1 cellular context compared by ENCODE assay signal in genomic region chr11:64008283-64008931, GRCh38.
TF ChIP-seq lines count a peak whose summit lies in the region.

No MANE protein-coding gene starts in this region.

TF ChIP-seq in K562, 482 proteins besides CTCF, POLR2A, EP300 and RAD21:
- TF ChIP-seq HCFC1 (IDR thresholded peaks at IDR 0.05; ENCODE audit: low read depth, low read length) = no peak
- TF ChIP-seq PRMT5 (CRISPR knock-in tag; IDR thresholded peaks at IDR 0.05) = no peak
- 0 out of 2 replicates have a peak, but pooled peaks have one; percentile 24 for TF ChIP-seq CBX1 (IDR thresholded peaks at IDR 0.05; ENCODE audit: low read depth)
- no peak for TF ChIP-seq MGA (IDR thresholded peaks at IDR 0.05)
- TF ChIP-seq ARHGAP35 (IDR thresholded peaks at IDR 0.05; ENCODE audit: partially characterized antibody) = peak; percentile 47
- TF ChIP-seq RBM22 (IDR thresholded peaks at IDR 0.05; ENCODE audit: low read depth, low read length, poor library complexity, severe bottlenecking) = peak; percentile 43
- TF ChIP-seq XRCC5 (IDR thresholded peaks at IDR 0.05; ENCODE audit: low read depth, low read length) = no peak
- TF ChIP-seq PCBP1 (IDR thresholded peaks at IDR 0.05; ENCODE audit: low read depth, low read length, poor library complexity, severe bottlenecking) = peak; percentile 27
- TF ChIP-seq ARID2 (IDR thresholded peaks at IDR 0.05) = no peak
- no peak for TF ChIP-seq HNRNPUL1 (IDR thresholded peaks at IDR 0.05; ENCODE audit: low read length)
- TF ChIP-seq DACH1 (IDR thresholded peaks at IDR 0.05; ENCODE audit: partially characterized antibody) = no peak
- TF ChIP-seq PML (IDR thresholded peaks at IDR 0.05; ENCODE audit: low read length) = no peak
- no peak for TF ChIP-seq SRSF9 (IDR thresholded peaks at IDR 0.05; ENCODE audit: borderline replicate concordance, low read depth, low read length)
- TF ChIP-seq, protein P1, sequence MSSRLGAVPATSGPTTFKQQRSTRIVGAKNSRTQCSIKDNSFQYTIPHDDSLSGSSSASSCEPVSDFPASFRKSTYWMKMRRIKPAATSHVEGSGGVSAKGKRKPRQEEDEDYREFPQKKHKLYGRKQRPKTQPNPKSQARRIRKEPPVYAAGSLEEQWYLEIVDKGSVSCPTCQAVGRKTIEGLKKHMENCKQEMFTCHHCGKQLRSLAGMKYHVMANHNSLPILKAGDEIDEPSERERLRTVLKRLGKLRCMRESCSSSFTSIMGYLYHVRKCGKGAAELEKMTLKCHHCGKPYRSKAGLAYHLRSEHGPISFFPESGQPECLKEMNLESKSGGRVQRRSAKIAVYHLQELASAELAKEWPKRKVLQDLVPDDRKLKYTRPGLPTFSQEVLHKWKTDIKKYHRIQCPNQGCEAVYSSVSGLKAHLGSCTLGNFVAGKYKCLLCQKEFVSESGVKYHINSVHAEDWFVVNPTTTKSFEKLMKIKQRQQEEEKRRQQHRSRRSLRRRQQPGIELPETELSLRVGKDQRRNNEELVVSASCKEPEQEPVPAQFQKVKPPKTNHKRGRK (tag; IDR thresholded peaks at IDR 0.05) = peak; percentile 5; the same call in 1 of the 2 replicates
- TF ChIP-seq ZFP91 (CRISPR knock-in tag; IDR thresholded peaks at IDR 0.05) = no peak
- no peak for TF ChIP-seq HMGN3 (IDR thresholded peaks at IDR 0.05; ENCODE audit: borderline replicate concordance, extremely low read depth, insufficient read length, low read depth, low read length)
- TF ChIP-seq, protein P2, sequence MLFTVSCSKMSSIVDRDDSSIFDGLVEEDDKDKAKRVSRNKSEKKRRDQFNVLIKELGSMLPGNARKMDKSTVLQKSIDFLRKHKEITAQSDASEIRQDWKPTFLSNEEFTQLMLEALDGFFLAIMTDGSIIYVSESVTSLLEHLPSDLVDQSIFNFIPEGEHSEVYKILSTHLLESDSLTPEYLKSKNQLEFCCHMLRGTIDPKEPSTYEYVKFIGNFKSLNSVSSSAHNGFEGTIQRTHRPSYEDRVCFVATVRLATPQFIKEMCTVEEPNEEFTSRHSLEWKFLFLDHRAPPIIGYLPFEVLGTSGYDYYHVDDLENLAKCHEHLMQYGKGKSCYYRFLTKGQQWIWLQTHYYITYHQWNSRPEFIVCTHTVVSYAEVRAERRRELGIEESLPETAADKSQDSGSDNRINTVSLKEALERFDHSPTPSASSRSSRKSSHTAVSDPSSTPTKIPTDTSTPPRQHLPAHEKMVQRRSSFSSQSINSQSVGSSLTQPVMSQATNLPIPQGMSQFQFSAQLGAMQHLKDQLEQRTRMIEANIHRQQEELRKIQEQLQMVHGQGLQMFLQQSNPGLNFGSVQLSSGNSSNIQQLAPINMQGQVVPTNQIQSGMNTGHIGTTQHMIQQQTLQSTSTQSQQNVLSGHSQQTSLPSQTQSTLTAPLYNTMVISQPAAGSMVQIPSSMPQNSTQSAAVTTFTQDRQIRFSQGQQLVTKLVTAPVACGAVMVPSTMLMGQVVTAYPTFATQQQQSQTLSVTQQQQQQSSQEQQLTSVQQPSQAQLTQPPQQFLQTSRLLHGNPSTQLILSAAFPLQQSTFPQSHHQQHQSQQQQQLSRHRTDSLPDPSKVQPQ (CRISPR knock-in tag; IDR thresholded peaks at IDR 0.05; ENCODE audit: borderline replicate concordance) = no peak
- TF ChIP-seq, protein P3, sequence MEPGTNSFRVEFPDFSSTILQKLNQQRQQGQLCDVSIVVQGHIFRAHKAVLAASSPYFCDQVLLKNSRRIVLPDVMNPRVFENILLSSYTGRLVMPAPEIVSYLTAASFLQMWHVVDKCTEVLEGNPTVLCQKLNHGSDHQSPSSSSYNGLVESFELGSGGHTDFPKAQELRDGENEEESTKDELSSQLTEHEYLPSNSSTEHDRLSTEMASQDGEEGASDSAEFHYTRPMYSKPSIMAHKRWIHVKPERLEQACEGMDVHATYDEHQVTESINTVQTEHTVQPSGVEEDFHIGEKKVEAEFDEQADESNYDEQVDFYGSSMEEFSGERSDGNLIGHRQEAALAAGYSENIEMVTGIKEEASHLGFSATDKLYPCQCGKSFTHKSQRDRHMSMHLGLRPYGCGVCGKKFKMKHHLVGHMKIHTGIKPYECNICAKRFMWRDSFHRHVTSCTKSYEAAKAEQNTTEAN (CRISPR knock-in tag; IDR thresholded peaks at IDR 0.05) = no peak
- TF ChIP-seq SPI1 (IDR thresholded peaks at IDR 0.05; ENCODE audit: borderline replicate concordance, low read depth, low read length) = no peak
- no peak for TF ChIP-seq SNIP1 (IDR thresholded peaks at IDR 0.05; ENCODE audit: low read depth)
